ENCODE assay signal across 2 cellular contexts in the genomic region with DNA sequence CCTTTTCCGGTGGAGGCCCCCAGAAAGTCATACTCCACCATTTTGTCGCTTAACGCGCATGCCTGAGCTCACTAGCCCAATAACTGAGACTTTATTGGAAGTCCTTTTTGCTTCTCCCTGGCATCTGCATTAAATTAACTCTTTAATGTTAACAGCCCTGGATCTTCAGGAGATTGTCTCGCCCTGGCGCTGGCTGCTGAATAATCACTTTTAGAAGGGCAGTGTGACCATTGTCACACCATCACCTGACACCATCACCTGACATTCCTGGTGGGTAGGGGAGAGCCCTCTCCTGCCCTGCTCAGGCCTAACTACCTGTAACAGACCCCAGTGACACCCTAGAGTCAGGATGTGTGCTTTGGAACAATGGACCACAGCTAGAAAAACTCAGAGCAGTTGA.
A peak's percentile ranks its signal among the peaks of the same experiment; 100 is the strongest.
TF ChIP-seq lines count a peak whose summit lies in the region.

No MANE protein-coding gene starts in this region.

TF ChIP-seq in GM23338, 12 proteins besides CTCF, POLR2A, EP300 and RAD21:
- TF ChIP-seq ZNF114 (CRISPR knock-in tag; IDR thresholded peaks at IDR 0.05) = no peak
TF ChIP-seq in GM23338: peak in this region for 0.

TF ChIP-seq in IMR-90, 13 proteins besides CTCF, POLR2A, EP300 and RAD21:
- TF ChIP-seq MAFK (IDR thresholded peaks at IDR 0.05; ENCODE audit: low read depth, low read length) (peak; percentile 34; the same call in 1 of the 2 replicates), FOS (IDR thresholded peaks at IDR 0.05; ENCODE audit: low read depth, low read length) (no peak)
